In genomic region chr12:57237952-57238853, GRCh38 we compare ENCODE assay signal across 8 cellular contexts. TPM values are rescaled to one million over a fixed set of nuclear protein-coding genes. Genes with fewer than 3 reads are reported as not detected.
DNase-seq lines count a peak whose midpoint lies in the region; ATAC-seq and TF ChIP-seq lines count a peak whose summit lies in the region.

No MANE protein-coding gene starts in this region.

- no peak for ATAC-seq in GM19397 (IDR thresholded peaks at IDR 0.05; ENCODE audit: unreplicated experiment)
- ATAC-seq in GM21390 (IDR thresholded peaks at IDR 0.05; ENCODE audit: unreplicated experiment) = no peak
- no peak for ATAC-seq in GM19463 (IDR thresholded peaks at IDR 0.05; ENCODE audit: unreplicated experiment)

- H3K27ac Mint-ChIP-seq in nephron progenitor cell = no peak overlapping the region

- H3K4me3 Mint-ChIP-seq in nephron progenitor cell = peak overlapping the region; percentile 87

- DNase-seq in NCI-H2107 (lab: John Stamatoyannopoulos, UW) (peak; percentile 41), NCI-H2107 treated with DMSO at 0.1 percent for 48 hours (lab: John Stamatoyannopoulos, UW; ENCODE audit: unreplicated experiment) (no peak), NCI-H82 (lab: John Stamatoyannopoulos, UW) (peak; percentile 86), dorsolateral prefrontal cortex (peak in 1 of 10 donors; percentile 42), nephron progenitor cell (no peak)

- peaks cover 86% of the 10 kb centered on the region for H3K4me1 Mint-ChIP-seq in nephron progenitor cell

- peaks cover 84% of the 10 kb centered on the region for H3K27me3 Mint-ChIP-seq in nephron progenitor cell (ENCODE audit: low read depth, poor library complexity)

- H3K36me3 Mint-ChIP-seq in nephron progenitor cell (ENCODE audit: low read depth) = peaks cover 14% of the 10 kb centered on the region

- no peak for TF ChIP-seq CTCF in dorsolateral prefrontal cortex (IDR thresholded peaks at IDR 0.05 in 54 of 56, conservative IDR thresholded peaks at IDR 0.05 in 2 of 56; ENCODE audit: low read depth in 1 of 56, partially characterized antibody in 56 of 56)
- no peak for TF ChIP-seq CTCF in nephron progenitor cell (IDR thresholded peaks at IDR 0.05)

- H3K9me3 Mint-ChIP-seq in nephron progenitor cell = no peaks in the 10 kb centered on the region

- H3K4me3 ChIP-seq in dorsolateral prefrontal cortex = peak overlapping the region; percentile 31 to 81 (median 67)

- H3K27ac ChIP-seq in dorsolateral prefrontal cortex = peak overlapping the region in 38 of 59 donors; percentile 7 to 94 (median 70)

- H3K27me3 ChIP-seq in dorsolateral prefrontal cortex = peaks cover 0 to 30% (median 0%) of the 10 kb centered on the region in 45 donors

- intact Hi-C loops in dorsolateral prefrontal cortex (cut with DNase I) = loop anchor here in 1 of 2 donors (2.0 kb wide), 1 partner anchor 23 kb away; no protein-coding TSS in a partner anchor

RNA-seq across cellular contexts. Expression of gene SHMT2, which starts 8.7 kb away (rescaled TPM):
- total RNA-seq in dorsolateral prefrontal cortex = 10 to 100 TPM; 16.2 to 50.9 (median 31.5) TPM

RNA-seq across cellular contexts. Expression of gene STAC3, which starts 12.8 kb away (rescaled TPM):
- total RNA-seq in dorsolateral prefrontal cortex = 1 to 10 TPM in 116 of 120 experiments, under 1 TPM in 4; 0.70 to 7.1 (median 2.8) TPM

RNA-seq across cellular contexts. Expression of gene NXPH4, which starts 21.6 kb away (rescaled TPM):
- total RNA-seq in dorsolateral prefrontal cortex = 10 to 100 TPM in 3 of 120 experiments, 1 to 10 TPM in 113, under 1 TPM in 4; 0.56 to 14.0 (median 4.6) TPM

Comparison
In these comparisons a context has a peak if more than half of its experiments do, and no peak if none do; other contexts are left out.
1. DNase-seq: peak in NCI-H2107 (single experiment) and NCI-H82 (single experiment); none in NCI-H2107 treated with DMSO at 0.1 percent for 48 hours (single experiment) and nephron progenitor cell (single experiment).